ENCODE assay signal across 22 cellular contexts in the genomic region with DNA sequence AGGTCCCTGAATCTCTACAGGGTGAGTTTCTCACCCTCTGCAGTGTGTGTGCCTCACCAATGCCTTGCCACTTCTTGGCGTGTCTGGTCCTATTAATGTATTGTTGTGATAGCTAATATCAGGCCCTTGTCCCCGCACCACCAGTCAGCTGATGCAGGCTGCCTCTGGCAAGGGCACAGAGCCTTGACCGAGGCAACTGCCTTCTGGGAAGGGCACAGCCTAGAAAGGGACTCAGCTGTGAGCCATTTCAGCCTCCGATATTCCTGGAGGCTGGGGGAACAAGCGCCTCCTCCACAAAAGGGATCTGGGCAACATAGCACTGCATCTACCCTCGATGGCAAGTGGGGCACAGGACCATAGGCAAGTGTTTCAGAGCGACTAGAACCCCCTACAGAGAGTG. TPM values are rescaled to one million over a fixed set of nuclear protein-coding genes. Genes with fewer than 3 reads are reported as not detected.
A peak's percentile ranks its signal among the peaks of the same experiment; 100 is the strongest.
DNase-seq lines count a peak whose midpoint lies in the region; ATAC-seq and TF ChIP-seq lines count a peak whose summit lies in the region.
"Had no signal": no experiment of that assay in that cellular context is flagged by ENCODE, and none has a peak within 500 bp of the region (broad histone marks: within the 10 kb centered on the region; RNA-seq: fewer than 3 reads in every experiment).

No MANE protein-coding gene starts in this region.

- H3K27me3 Mint-ChIP-seq in memory B cell: no peaks in the 10 kb centered on the region

- DNase-seq in breast epithelium (ENCODE audit: low spot score in 2 of 2): no peak
- no peak for DNase-seq in mammary epithelial cell
- DNase-seq in memory B cell (ENCODE audit: low spot score in 2 of 2): no peak
- peak; percentile 38 for DNase-seq in superior temporal gyrus (ENCODE audit: extremely low spot score)
- DNase-seq in Karpas-422: no peak
- DNase-seq: ACHN; activated CD4-positive, alpha-beta T cell treated with anti-CD3 and anti-CD28 coated beads for 4 hours; activated CD8-positive, alpha-beta memory T cell treated with anti-CD3 and anti-CD28 coated beads, Interleukin-2, amount 50 U/mL, for 48 hours; activated gamma-delta T cell; cerebellar nuclear complex; DMS153; endodermal cell; left colon; NCI-H1417 treated with DMSO at 0.1 percent for 48 hours; NCI-H526; occipital lobe; stimulated activated CD8-positive, alpha-beta memory T cell treated with anti-CD3 and anti-CD28 coated beads, Interleukin-4, amount 100 ng/mL, for 48 hours had no signal

- H3K79me2 ChIP-seq in mammary epithelial cell (ENCODE audit: insufficient read depth, low read length): no peaks in the 10 kb centered on the region
- no peaks in the 10 kb centered on the region for H3K79me2 ChIP-seq in Karpas-422 (ENCODE audit: low read length)

- H3K4me1 ChIP-seq in breast epithelium (peaks cover 0 to 7% of the 10 kb centered on the region in 2 donors), mammary epithelial cell (ENCODE audit: insufficient read depth, low read length) (peaks cover 9% of the 10 kb centered on the region), Karpas-422 (ENCODE audit: low read length) (peaks cover 4% of the 10 kb centered on the region)
- H3K4me1 ChIP-seq: ascending aorta had no signal

- H3K27me3 ChIP-seq in breast epithelium (no peaks in the 10 kb centered on the region), mammary epithelial cell (ENCODE audit: insufficient read depth, low read length) (no peaks in the 10 kb centered on the region), Karpas-422 (ENCODE audit: low read length) (no peaks in the 10 kb centered on the region)
- H3K27me3 ChIP-seq: ascending aorta had no signal

- H2AFZ ChIP-seq in mammary epithelial cell (ENCODE audit: low read depth, low read length) (no peak overlapping the region), Karpas-422 (ENCODE audit: low read length) (no peak overlapping the region)

- no peak for TF ChIP-seq CTCF in breast epithelium (IDR thresholded peaks at IDR 0.05)
- no peak for TF ChIP-seq CTCF in mammary epithelial cell (conservative IDR thresholded peaks at IDR 0.05 in 1 of 2, IDR thresholded peaks at IDR 0.05 in 1 of 2; ENCODE audit: extremely low read depth in 1 of 2, insufficient read depth in 1 of 2, low read depth in 1 of 2, low read length in 2 of 2)
- TF ChIP-seq CTCF in VCaP (conservative IDR thresholded peaks at IDR 0.05): no peak

- no peak overlapping the region for H3K9ac ChIP-seq in mammary epithelial cell (ENCODE audit: insufficient read depth, low read length)
- H3K9ac ChIP-seq in Karpas-422 (ENCODE audit: low read length): no peak overlapping the region

- no peak for TF ChIP-seq POLR2A in breast epithelium (IDR thresholded peaks at IDR 0.05)

- no peak overlapping the region for H3K4me3 Mint-ChIP-seq in memory B cell
- H3K4me3 Mint-ChIP-seq: CD14-positive monocyte, endodermal cell had no signal

- H3K4me1 Mint-ChIP-seq in memory B cell: peaks cover 16% of the 10 kb centered on the region
- H3K4me1 Mint-ChIP-seq: endodermal cell had no signal

- WGBS in mammary epithelial cell (ENCODE audit: low coverage, missing lambda C conversion rate): 88% methylated on average over 6 of the region's 7 CpGs

- no peaks in the 10 kb centered on the region for H3K9me2 ChIP-seq in Karpas-422 (replicated peaks; ENCODE audit: insufficient read depth, low read length)

- BruUV-seq in mammary epithelial cell (replicated peaks; lab: Mats Ljungman, UMichigan): no TSS peak

- in situ Hi-C loops in mammary epithelial cell (cut with MboI; ENCODE audit: low sequenced_read_pairs in 2 of 2): no loop called here

- intact Hi-C loops in breast epithelium (cut with DNase I; ENCODE audit: low total_unique reads) (no loop called here), mammary epithelial cell (cut with micrococcal nuclease) (no loop called here)

- ATAC-seq in memory B cell (ENCODE audit: low read depth): no peak
- ATAC-seq in HG03097 (IDR thresholded peaks at IDR 0.05; ENCODE audit: low FRiP score, unreplicated experiment): no peak
- ATAC-seq in HG03439 (IDR thresholded peaks at IDR 0.05; ENCODE audit: unreplicated experiment): no peak
- ATAC-seq: left colon had no signal

- CTCF ChIA-PET in mammary epithelial cell (lab: Charles Lee; ENCODE audit: low non-redundant PET): no interaction called here

- peak overlapping the region; percentile 52 to 58 for H3K27ac ChIP-seq in breast epithelium
- H3K27ac ChIP-seq in mammary epithelial cell (ENCODE audit: insufficient read depth, low read depth, low read length): no peak overlapping the region
- H3K27ac ChIP-seq in VCaP: peak overlapping the region; percentile 53
- no peak overlapping the region for H3K27ac ChIP-seq in Karpas-422 (ENCODE audit: low read length)
- H3K27ac ChIP-seq: ascending aorta had no signal

- H3K9me3 ChIP-seq in breast epithelium (no peaks in the 10 kb centered on the region), mammary epithelial cell (replicated peaks; ENCODE audit: insufficient read depth, low read length) (no peaks in the 10 kb centered on the region), Karpas-422 (ENCODE audit: low read length) (no peaks in the 10 kb centered on the region)
- H3K9me3 ChIP-seq: ascending aorta had no signal

- dilution Hi-C loops in mammary epithelial cell (cut with HindIII; ENCODE audit: low sequenced_read_pairs): no loop called here

- no peak overlapping the region for H3K4me3 ChIP-seq in breast epithelium
- H3K4me3 ChIP-seq in mammary epithelial cell (replicated peaks in 1 of 3; ENCODE audit: insufficient read depth in 1 of 3, low read depth in 2 of 3, low read length in 3 of 3): no peak overlapping the region
- H3K4me3 ChIP-seq in Karpas-422 (ENCODE audit: low read length): no peak overlapping the region
- H3K4me3 ChIP-seq: ascending aorta had no signal

- H3K4me2 ChIP-seq in mammary epithelial cell (ENCODE audit: insufficient read depth, low read depth, low read length): no peak overlapping the region
- no peak overlapping the region for H3K4me2 ChIP-seq in Karpas-422 (ENCODE audit: low read depth, low read length, poor library complexity, severe bottlenecking)

- H4K20me1 ChIP-seq in mammary epithelial cell (ENCODE audit: insufficient read depth, low read length) (no peaks in the 10 kb centered on the region), Karpas-422 (ENCODE audit: insufficient read depth, low read depth, low read length) (no peaks in the 10 kb centered on the region)

- no peaks in the 10 kb centered on the region for H3K36me3 ChIP-seq in breast epithelium
- no peaks in the 10 kb centered on the region for H3K36me3 ChIP-seq in mammary epithelial cell (ENCODE audit: insufficient read depth, low read length)
- 0 out of 2 replicates have a peak, but pooled peaks cover 4% of the 10 kb centered on the region for H3K36me3 ChIP-seq in Karpas-422 (ENCODE audit: insufficient read depth, low read length)

- peak overlapping the region; percentile 88 for H3K27ac Mint-ChIP-seq in memory B cell
- H3K27ac Mint-ChIP-seq: endodermal cell had no signal

- H3K9me3 Mint-ChIP-seq in memory B cell: no peaks in the 10 kb centered on the region
- H3K9me3 Mint-ChIP-seq: CD14-positive monocyte, endodermal cell had no signal

- H3K36me3 Mint-ChIP-seq in memory B cell: peaks cover 47% of the 10 kb centered on the region

RNA-seq across cellular contexts. Expression of a gene that starts 27.0 kb away (rescaled TPM):
- total RNA-seq in breast epithelium (10 to 100 TPM; 31.0 to 39.5 (median 31.8) TPM), mammary epithelial cell (10 to 100 TPM; 14.3 to 18.9 TPM)
- polyA plus RNA-seq in mammary epithelial cell: 20.4 TPM
- 20.4 TPM for polyA minus RNA-seq in mammary epithelial cell
- total RNA-seq in Karpas-422 (2014; rRNA removed; shearing (Covaris generic); ENCODE audit: low replicate concordance): 48.8 and 67.0 TPM in 2 replicates

RNA-seq across cellular contexts. Expression of a gene that starts 31.6 kb away (rescaled TPM):
- total RNA-seq in breast epithelium: 10 to 100 TPM; 30.2 to 44.8 (median 42.9) TPM
- 10 to 100 TPM; 17.2 to 26.9 TPM for total RNA-seq in mammary epithelial cell
- 10.5 TPM for polyA plus RNA-seq in mammary epithelial cell
- polyA minus RNA-seq in mammary epithelial cell: 11.8 TPM
- total RNA-seq in Karpas-422 (2014; rRNA removed; shearing (Covaris generic); ENCODE audit: low replicate concordance): 6.8 and 10.5 TPM in 2 replicates

Comparison
In these comparisons a context has a peak if more than half of its experiments do, and no peak if none do; other contexts are left out.
1. H3K27ac ChIP-seq: peak in breast epithelium (2 of 2) and VCaP (single experiment); none in mammary epithelial cell (single experiment) and Karpas-422 (single experiment).